Comparison of ENCODE assay signal across 37 cellular contexts in genomic region chr7:21401944-21402343, GRCh38. TPM values are rescaled to one million over a fixed set of nuclear protein-coding genes. Genes with fewer than 3 reads are reported as not detected.
DNase-seq lines count a peak whose midpoint lies in the region; ATAC-seq, FAIRE-seq and TF ChIP-seq lines count a peak whose summit lies in the region.
"Had no signal": no experiment of that assay in that cellular context is flagged by ENCODE, and none has a peak within 500 bp of the region (broad histone marks: within the 10 kb centered on the region; RNA-seq: fewer than 3 reads in every experiment).

No MANE protein-coding gene starts in this region.

- TF ChIP-seq RAD21 in GM12878 (IDR thresholded peaks at IDR 0.05; ENCODE audit: insufficient read depth, low read depth, low read length): no peak
- TF ChIP-seq RAD21 in K562 (CRISPR knock-in tag; conservative IDR thresholded peaks at IDR 0.05 in 1 of 2, IDR thresholded peaks at IDR 0.05 in 1 of 2): no peak

- H3K79me2 ChIP-seq in GM12878 (ENCODE audit: control insufficient read depth, insufficient read depth, low read length) (no peaks in the 10 kb centered on the region), K562 (ENCODE audit: control insufficient read depth, insufficient read depth, low read length) (no peaks in the 10 kb centered on the region)

- no peaks in the 10 kb centered on the region for H4K20me1 ChIP-seq in GM12878 (ENCODE audit: control insufficient read depth, insufficient read depth)
- H4K20me1 ChIP-seq in K562 (replicated peaks; ENCODE audit: control insufficient read depth, insufficient read depth, low read length): no peaks in the 10 kb centered on the region
- H4K20me1 ChIP-seq: BLaER1; BLaER1 treated with 17β-estradiol and CSF1 and Interleukin-3, amounts not matched to agents 10 nM and 100 nM had no signal

- TF ChIP-seq POLR2A in GM12878 (IDR thresholded peaks at IDR 0.05; ENCODE audit: low read depth, low read length) (no peak), K562 (conservative IDR thresholded peaks at IDR 0.05) (no peak)

- WGBS in GM12878 (ENCODE audit: insufficient coverage, insufficient replicate concordance, low lambda C conversion rate, missing lambda C conversion rate): 61% methylated on average over 5 of the region's 5 CpGs
- WGBS in K562 (ENCODE audit: insufficient coverage, low coverage, missing lambda C conversion rate): 33% methylated on average over 5 of the region's 5 CpGs

- no peak overlapping the region for H3K27ac ChIP-seq in GM12878 (ENCODE audit: control insufficient read depth, insufficient read depth)
- no peak overlapping the region for H3K27ac ChIP-seq in K562 (ENCODE audit: extremely low read depth, low read depth, low read length)
- H3K27ac ChIP-seq: 22Rv1; A549; BLaER1; BLaER1 treated with 17β-estradiol and CSF1 and Interleukin-3, amounts not matched to agents 10 nM and 100 nM; C4-2B had no signal

- TF ChIP-seq EP300 in GM12878 (IDR thresholded peaks at IDR 0.05; ENCODE audit: borderline replicate concordance in 1 of 2, control insufficient read depth in 1 of 2, low read depth in 2 of 2, low read length in 2 of 2) (no peak), K562 (IDR thresholded peaks at IDR 0.05; ENCODE audit: low read length) (no peak)

- no peaks in the 10 kb centered on the region for H3K9me1 ChIP-seq in K562 (ENCODE audit: control insufficient read depth, insufficient read depth, low read length)

- H3K9me3 ChIP-seq in GM12878 (replicated peaks; ENCODE audit: control insufficient read depth, insufficient read depth, low read length) (no peaks in the 10 kb centered on the region; the same call in 2 of the 3 replicates), K562 (replicated peaks; ENCODE audit: control insufficient read depth, insufficient read depth, low read depth, low read length) (no peaks in the 10 kb centered on the region; the same call in 1 of the 2 replicates)
- H3K9me3 ChIP-seq: A549, BE2C had no signal

- RAD21 ChIA-PET in GM12878 (lab: Charles Lee; ENCODE audit: unreplicated experiment): no interaction called here

- H3K36me3 Mint-ChIP-seq in activated CD4-positive, alpha-beta T cell treated with anti-CD3 and anti-CD28 coated beads, Interleukin-2, amount 10 ng/mL, durations not matched to agents 24 days and 14 days (ENCODE audit: low read depth): peaks cover 17% of the 10 kb centered on the region
- H3K36me3 Mint-ChIP-seq in activated naive CD4-positive, alpha-beta T cell treated with anti-CD3 and anti-CD28 coated beads, Interleukin-2, amount 50 U/mL, for 24 hours: peaks cover 2% of the 10 kb centered on the region
- peaks cover 11 to 15% of the 10 kb centered on the region in 2 donors for H3K36me3 Mint-ChIP-seq in activated naive CD4-positive, alpha-beta T cell treated with anti-CD3 and anti-CD28 coated beads, Interleukin-2, amount 50 U/mL, for 72 hours
- H3K36me3 Mint-ChIP-seq: CD14-positive monocyte; CD4-positive, CD25-positive, alpha-beta regulatory T cell; CD8-positive, alpha-beta T cell had no signal

- TF ChIP-seq CTCF in GM12878 (IDR thresholded peaks at IDR 0.05 in 2 of 3, conservative IDR thresholded peaks at IDR 0.05 in 1 of 3; ENCODE audit: control insufficient read depth in 2 of 3, extremely low read depth in 1 of 3, insufficient read depth in 1 of 3, low read depth in 3 of 3, low read length in 3 of 3) (no peak), K562 (IDR thresholded peaks at IDR 0.05 in 2 of 3, conservative IDR thresholded peaks at IDR 0.05 in 1 of 3; ENCODE audit: insufficient read depth in 2 of 3, low read depth in 1 of 3, low read length in 3 of 3) (no peak)

- SMC1A ChIA-PET in GM12878 (lab: Charles Lee; ENCODE audit: uncharacterized antibody, unreplicated experiment): no interaction called here

- intact Hi-C loops in activated CD4-positive, alpha-beta T cell treated with anti-CD3 and anti-CD28 coated beads, Interleukin-2, amount 10 ng/mL, durations not matched to agents 24 days and 14 days (cut with micrococcal nuclease): no loop called here
- intact Hi-C loops in GM12878 (cut with micrococcal nuclease; ENCODE audit: unreplicated experiment): no loop called here
- intact Hi-C loops in K562 (cut with micrococcal nuclease): no loop called here

- POLR2A ChIA-PET in GM12878 (lab: Charles Lee) (no interaction called here), K562 (lab: Yijun Ruan, JAX) (no interaction called here)

- FAIRE-seq in GM12878 (lab: Jason Lieb, UNC): no peak
- FAIRE-seq in K562 (lab: Jason Lieb, UNC): no peak
- FAIRE-seq: A204.1, A549, D721Med had no signal

- H3K27me3 Mint-ChIP-seq in activated CD4-positive, alpha-beta T cell treated with anti-CD3 and anti-CD28 coated beads, Interleukin-2, amount 10 ng/mL, durations not matched to agents 24 days and 14 days: no peaks in the 10 kb centered on the region
- no peaks in the 10 kb centered on the region for H3K27me3 Mint-ChIP-seq in activated naive CD4-positive, alpha-beta T cell treated with anti-CD3 and anti-CD28 coated beads, Interleukin-2, amount 50 U/mL, for 24 hours
- H3K27me3 Mint-ChIP-seq: B cell; CD4-positive, alpha-beta memory T cell; CD4-positive, alpha-beta T cell; CD8-positive, alpha-beta memory T cell had no signal

- no TSS peak for BruUV-seq in GM12878 (replicated peaks; lab: Mats Ljungman, UMichigan)
- BruUV-seq in K562 (replicated peaks; lab: Mats Ljungman, UMichigan): no TSS peak

- H3K4me2 ChIP-seq in GM12878 (ENCODE audit: control insufficient read depth, insufficient read depth) (no peak overlapping the region), K562 (ENCODE audit: insufficient read depth, low read length) (no peak overlapping the region)
- H3K4me2 ChIP-seq: A549; BLaER1; BLaER1 treated with 17β-estradiol and CSF1 and Interleukin-3, amounts not matched to agents 10 nM and 100 nM had no signal

- in situ Hi-C loops in GM12878 (cut with MboI) (no loop called here), K562 (cut with MboI) (no loop called here)

- H3K9ac ChIP-seq in GM12878 (ENCODE audit: control insufficient read depth, insufficient read depth, low read length) (no peak overlapping the region), K562 (ENCODE audit: insufficient read depth in 1 of 2, low read depth in 2 of 2, low read length in 2 of 2) (no peak overlapping the region)
- H3K9ac ChIP-seq: BLaER1; BLaER1 treated with 17β-estradiol and CSF1 and Interleukin-3, amounts not matched to agents 10 nM and 100 nM had no signal

- H3K9me3 Mint-ChIP-seq in activated CD4-positive, alpha-beta T cell treated with anti-CD3 and anti-CD28 coated beads, Interleukin-2, amount 10 ng/mL, durations not matched to agents 24 days and 14 days: peaks cover 38% of the 10 kb centered on the region
- H3K9me3 Mint-ChIP-seq in activated naive CD4-positive, alpha-beta T cell treated with anti-CD3 and anti-CD28 coated beads, Interleukin-2, amount 50 U/mL, for 24 hours: peaks cover 8% of the 10 kb centered on the region
- peaks cover 6 to 20% of the 10 kb centered on the region in 2 donors for H3K9me3 Mint-ChIP-seq in activated naive CD4-positive, alpha-beta T cell treated with anti-CD3 and anti-CD28 coated beads, Interleukin-2, amount 50 U/mL, for 72 hours

- H3K27me3 ChIP-seq in GM12878 (replicated peaks in 1 of 2; ENCODE audit: control insufficient read depth in 2 of 2, insufficient read depth in 2 of 2, low read length in 1 of 2): no peaks in the 10 kb centered on the region
- no peaks in the 10 kb centered on the region for H3K27me3 ChIP-seq in K562 (ENCODE audit: control insufficient read depth in 2 of 2, insufficient read depth in 2 of 2, low read length in 2 of 2)
- H3K27me3 ChIP-seq: BE2C; BLaER1; BLaER1 treated with 17β-estradiol and CSF1 and Interleukin-3, amounts not matched to agents 10 nM and 100 nM had no signal

- no peaks in the 10 kb centered on the region for H3K4me1 Mint-ChIP-seq in activated CD4-positive, alpha-beta T cell treated with anti-CD3 and anti-CD28 coated beads, Interleukin-2, amount 10 ng/mL, durations not matched to agents 24 days and 14 days
- H3K4me1 Mint-ChIP-seq in activated naive CD4-positive, alpha-beta T cell treated with anti-CD3 and anti-CD28 coated beads, Interleukin-2, amount 50 U/mL, for 24 hours: no peaks in the 10 kb centered on the region
- H3K4me1 Mint-ChIP-seq: B cell; CD14-positive monocyte; CD8-positive, alpha-beta memory T cell had no signal

- CTCF ChIA-PET in GM12878 (lab: Yijun Ruan, JAX) (no interaction called here), K562 (lab: Yijun Ruan, JAX; ENCODE audit: low intra/inter-chr PET ratio) (no interaction called here)

- DNase-seq in activated CD4-positive, alpha-beta T cell treated with anti-CD3 and anti-CD28 coated beads, Interleukin-2, amount 10 ng/mL, durations not matched to agents 24 days and 14 days: peak; percentile 37
- DNase-seq in activated CD4-positive, alpha-beta T cell treated with anti-CD3 and anti-CD28 coated beads, Interleukin-2, amount 50 U/mL, for 48 hours: no peak
- DNase-seq in activated naive CD4-positive, alpha-beta T cell treated with anti-CD3 and anti-CD28 coated beads, Interleukin-2, amount 50 U/mL, for 72 hours (ENCODE audit: low spot score in 2 of 2): no peak
- DNase-seq in GM12878 (ENCODE audit: low read depth, low spot score): no peak
- no peak for DNase-seq in K562 (ENCODE audit: extremely low read depth in 1 of 4, low spot score in 3 of 4)
- DNase-seq in DMS114 treated with DMSO at 0.1 percent for 48 hours (lab: John Stamatoyannopoulos, UW; ENCODE audit: unreplicated experiment): no peak
- no peak for DNase-seq in mesenteric fat pad (ENCODE audit: low spot score)
- DNase-seq: 8988T; ACHN; AML-193; BE2C; C1 segment of cervical spinal cord; Caco-2; Calu3; CD4-positive, alpha-beta memory T cell; CD4-positive, alpha-beta T cell; CD4-positive, CD25-positive, alpha-beta regulatory T cell; CD8-positive, alpha-beta memory T cell; CD8-positive, alpha-beta T cell; COR-L47; DMS 273 treated with DMSO at 0.1 percent for 48 hours; DMS153; DMS53; DMS79; DMS79 treated with DMSO at 0.1 percent for 48 hours; DND-41; EL had no signal

- H3K4me3 ChIP-seq in GM12878: no peak overlapping the region
- H3K4me3 ChIP-seq in K562: no peak overlapping the region
- H3K4me3 ChIP-seq: A549; BLaER1; BLaER1 treated with 17β-estradiol and CSF1 and Interleukin-3, amounts not matched to agents 10 nM and 100 nM had no signal

- no peak for ATAC-seq in activated naive CD4-positive, alpha-beta T cell treated with anti-CD3 and anti-CD28 coated beads, Interleukin-2, amount 50 U/mL, for 72 hours
- no peak for ATAC-seq in GM12878
- no peak for ATAC-seq in K562
- ATAC-seq: A549; CD8-positive, alpha-beta T cell had no signal

- H3K4me3 Mint-ChIP-seq in activated CD4-positive, alpha-beta T cell treated with anti-CD3 and anti-CD28 coated beads, Interleukin-2, amount 10 ng/mL, durations not matched to agents 24 days and 14 days: no peak overlapping the region
- no peak overlapping the region for H3K4me3 Mint-ChIP-seq in activated naive CD4-positive, alpha-beta T cell treated with anti-CD3 and anti-CD28 coated beads, Interleukin-2, amount 50 U/mL, for 24 hours
- H3K4me3 Mint-ChIP-seq: B cell; CD14-positive monocyte; CD4-positive, alpha-beta memory T cell; CD4-positive, alpha-beta T cell; CD4-positive, CD25-positive, alpha-beta regulatory T cell; CD8-positive, alpha-beta memory T cell; CD8-positive, alpha-beta T cell had no signal

- H3K27ac Mint-ChIP-seq in activated CD4-positive, alpha-beta T cell treated with anti-CD3 and anti-CD28 coated beads, Interleukin-2, amount 10 ng/mL, durations not matched to agents 24 days and 14 days: no peak overlapping the region
- peak overlapping the region; percentile 56 for H3K27ac Mint-ChIP-seq in activated naive CD4-positive, alpha-beta T cell treated with anti-CD3 and anti-CD28 coated beads, Interleukin-2, amount 50 U/mL, for 24 hours
- H3K27ac Mint-ChIP-seq in activated naive CD4-positive, alpha-beta T cell treated with anti-CD3 and anti-CD28 coated beads, Interleukin-2, amount 50 U/mL, for 72 hours: no peak overlapping the region
- H3K27ac Mint-ChIP-seq: B cell; CD14-positive monocyte; CD4-positive, alpha-beta memory T cell; CD4-positive, alpha-beta T cell; CD4-positive, CD25-positive, alpha-beta regulatory T cell; CD8-positive, alpha-beta T cell had no signal

- H2AFZ ChIP-seq in GM12878 (ENCODE audit: control insufficient read depth, low read depth, low read length) (no peak overlapping the region), K562 (ENCODE audit: low read depth, low read length) (no peak overlapping the region)

- H3K36me3 ChIP-seq in GM12878 (ENCODE audit: control insufficient read depth in 2 of 2, insufficient read depth in 2 of 2, low read length in 1 of 2) (no peaks in the 10 kb centered on the region), K562 (ENCODE audit: control insufficient read depth, insufficient read depth, low read length) (no peaks in the 10 kb centered on the region)
- H3K36me3 ChIP-seq: BE2C; BLaER1; BLaER1 treated with 17β-estradiol and CSF1 and Interleukin-3, amounts not matched to agents 10 nM and 100 nM had no signal

- H3K4me1 ChIP-seq in GM12878 (ENCODE audit: control insufficient read depth, insufficient read depth, low read length) (no peaks in the 10 kb centered on the region), K562 (replicated peaks in 1 of 2; ENCODE audit: control insufficient read depth in 2 of 2, insufficient read depth in 2 of 2, low read length in 2 of 2) (no peaks in the 10 kb centered on the region)
- H3K4me1 ChIP-seq: A549; BE2C; BLaER1; BLaER1 treated with 17β-estradiol and CSF1 and Interleukin-3, amounts not matched to agents 10 nM and 100 nM had no signal

RNA-seq across cellular contexts. Expression of gene SP4, which starts 25.9 kb away (rescaled TPM):
- total RNA-seq in activated CD4-positive, alpha-beta T cell treated with anti-CD3 and anti-CD28 coated beads, Interleukin-2, amount 10 ng/mL, durations not matched to agents 24 days and 14 days: 20.4 and 20.8 TPM in 2 replicates
- 10 to 100 TPM; 15.9 to 32.7 TPM for total RNA-seq in activated naive CD4-positive, alpha-beta T cell treated with anti-CD3 and anti-CD28 coated beads, Interleukin-2, amount 50 U/mL, for 72 hours
- 68.8 and 98.9 TPM in 2 replicates for total RNA-seq in GM12878 (2013; cell fraction: nucleolus; rRNA removed)
- 23.7 and 28.9 TPM in 2 replicates for total RNA-seq in GM12878 (2014; rRNA removed)
- 28.0 and 28.1 TPM in 2 replicates for total RNA-seq in GM12878 (2014; rRNA removed; fragmentation: Illumina TruSeq; extraction: Trizol)
- 19.2 and 19.9 TPM in 2 replicates for total RNA-seq in GM12878 (2021)
- 3.9 TPM for polyA plus RNA-seq in GM12878 (2011; ENCODE audit: low read depth)
- 32.4 and 43.8 TPM in 2 replicates for polyA plus RNA-seq in GM12878 (2011; rRNA removed)
- 17.3 and 17.9 TPM in 2 replicates for polyA plus RNA-seq in GM12878 (2011; cell fraction: cytosol; rRNA removed)
- polyA plus RNA-seq in GM12878 (2011; cell fraction: nucleus; rRNA removed): 14.2 and 16.3 TPM in 2 replicates
- polyA plus RNA-seq in GM12878 (2012): 5.1 and 6.1 TPM in 2 replicates
- 15.0 and 19.0 TPM in 2 replicates for polyA plus RNA-seq in GM12878 (2014; fragmentation: Illumina TruSeq; extraction: Trizol)
- polyA plus RNA-seq in GM12878 (2014; fragmentation: Nextera tagmentation; extraction: Ambion mirVana): 10 to 100 TPM in 1 of 2 experiments, 1 to 10 TPM in 1; 6.2 to 17.2 TPM
- 7.9 and 9.9 TPM in 2 replicates for polyA plus RNA-seq in GM12878 (2014; rRNA removed)
- 10 to 100 TPM; 12.4 to 14.8 TPM for polyA plus RNA-seq in GM12878 (2016; fragmentation: Nextera tagmentation; extraction: Ambion mirVana)
- polyA minus RNA-seq in GM12878 (2011; rRNA and poly(A)+ RNA removed): 94.7 and 100 TPM in 2 replicates
- polyA minus RNA-seq in GM12878 (2011; cell fraction: cytosol; rRNA and poly(A)+ RNA removed): 22.9 and 24.8 TPM in 2 replicates
- polyA minus RNA-seq in GM12878 (2011; cell fraction: nucleus; rRNA and poly(A)+ RNA removed): 65.0 and 89.4 TPM in 2 replicates
- total RNA-seq in K562 (2011; cell fraction: chromatin; rRNA removed; ENCODE audit: low replicate concordance): 15.9 and 25.2 TPM in 2 replicates
- 10.7 and 10.8 TPM in 2 replicates for total RNA-seq in K562 (2011; cell fraction: nucleolus; rRNA removed)
- total RNA-seq in K562 (2011; cell fraction: nucleoplasm; rRNA removed): 12.7 and 13.3 TPM in 2 replicates
- total RNA-seq in K562 (2014; rRNA removed): 3.5 and 4.8 TPM in 2 replicates
- total RNA-seq in K562 (2014; rRNA removed; fragmentation: Illumina TruSeq; extraction: Trizol): 9.2 and 9.4 TPM in 2 replicates
- total RNA-seq in K562 (2015; rRNA removed; fragmentation: Illumina TruSeq; extraction: Trizol): 6.4 and 8.3 TPM in 2 replicates
- 4.9 and 5.8 TPM in 2 replicates for total RNA-seq in K562 (2021)
- polyA plus RNA-seq in K562 (2011; rRNA removed): 5.7 and 7.4 TPM in 2 replicates
- polyA plus RNA-seq in K562 (2011; cell fraction: cytosol; rRNA removed): 3.4 and 3.7 TPM in 2 replicates
- 3.8 and 4.7 TPM in 2 replicates for polyA plus RNA-seq in K562 (2011; cell fraction: nucleus; rRNA removed)
- polyA plus RNA-seq in K562 (2012): 2.1 and 2.2 TPM in 2 replicates
- polyA plus RNA-seq in K562 (2014; fragmentation: Illumina TruSeq; extraction: Trizol): 3.9 and 4.5 TPM in 2 replicates
- polyA plus RNA-seq in K562 (2014; fragmentation: Nextera tagmentation; extraction: Ambion mirVana): 1 to 10 TPM; 2.5 to 3.4 TPM
- 2.4 TPM in 2 replicates for polyA plus RNA-seq in K562 (2014; rRNA removed)
- 23.3 and 25.3 TPM in 2 replicates for polyA minus RNA-seq in K562 (2011; rRNA and poly(A)+ RNA removed)
- 5.4 and 9.9 TPM in 2 replicates for polyA minus RNA-seq in K562 (2011; cell fraction: cytosol; rRNA and poly(A)+ RNA removed)
- 16.8 and 26.8 TPM in 2 replicates for polyA minus RNA-seq in K562 (2011; cell fraction: nucleus; rRNA and poly(A)+ RNA removed)
- total RNA-seq in mesenteric fat pad: 3.1 TPM
